1 cellular context compared by ENCODE assay signal in genomic region chr20:1216527-1217427, GRCh38.
TF ChIP-seq lines count a peak whose summit lies in the region.
"Not testable (repeated sequence)": the region's sequence is repeated elsewhere in the genome, so short reads cannot be mapped to it uniquely, and the experiment has no call there.

No MANE protein-coding gene starts in this region.

TF ChIP-seq in HepG2, 621 proteins besides CTCF, POLR2A, EP300 and RAD21:
- TF ChIP-seq ZBTB7A (CRISPR knock-in tag; IDR thresholded peaks at IDR 0.05), result 0 out of 2 replicates have a peak, but pooled peaks have one; percentile 38
- 0 out of 2 replicates have a peak, but pooled peaks have one; percentile 26 for TF ChIP-seq NRL (CRISPR knock-in tag; IDR thresholded peaks at IDR 0.05; ENCODE audit: borderline replicate concordance)
- peak; percentile 70 for TF ChIP-seq USF2 (IDR thresholded peaks at IDR 0.05; ENCODE audit: low read depth, low read length)
- TF ChIP-seq USF2 (CRISPR knock-in tag; IDR thresholded peaks at IDR 0.05; ENCODE audit: borderline replicate concordance); FOXA1 (IDR thresholded peaks at IDR 0.05): not testable (repeated sequence)
- TF ChIP-seq ZNF281 (CRISPR knock-in tag; IDR thresholded peaks at IDR 0.05; ENCODE audit: borderline replicate concordance), result peak; percentile 83
- 0 out of 2 replicates have a peak, but pooled peaks have one; percentile 14 for TF ChIP-seq ARID4A (CRISPR knock-in tag; IDR thresholded peaks at IDR 0.05; ENCODE audit: borderline replicate concordance)
- peak; percentile 13; the same call in 1 of the 2 replicates for TF ChIP-seq ZNF687 (CRISPR knock-in tag; IDR thresholded peaks at IDR 0.05)
- TF ChIP-seq EEA1 (CRISPR knock-in tag; IDR thresholded peaks at IDR 0.05; ENCODE audit: borderline replicate concordance), result 0 out of 2 replicates have a peak, but pooled peaks have one; percentile 46
- TF ChIP-seq MTA1 (CRISPR knock-in tag; IDR thresholded peaks at IDR 0.05; ENCODE audit: borderline replicate concordance), result 0 out of 2 replicates have a peak, but pooled peaks have one; percentile 24
- TF ChIP-seq FOXA3 (CRISPR knock-in tag; IDR thresholded peaks at IDR 0.05), result 0 out of 2 replicates have a peak, but pooled peaks have one; percentile 23
- TF ChIP-seq FOXA1 (CRISPR knock-in tag; IDR thresholded peaks at IDR 0.05), result peak; percentile 56
- 0 out of 2 replicates have a peak, but pooled peaks have one; percentile 39 for TF ChIP-seq ZNF572 (CRISPR knock-in tag; IDR thresholded peaks at IDR 0.05)
- TF ChIP-seq RAD51 (IDR thresholded peaks at IDR 0.05; ENCODE audit: borderline replicate concordance), result peak; percentile 87
- 0 out of 2 replicates have a peak, but pooled peaks have one; percentile 20 for TF ChIP-seq ARID5B (CRISPR knock-in tag; IDR thresholded peaks at IDR 0.05)
- 0 out of 2 replicates have a peak, but pooled peaks have one; percentile 15 for TF ChIP-seq PITX1 (CRISPR knock-in tag; IDR thresholded peaks at IDR 0.05)
